In genomic region chr6:25006565-25007001, GRCh38 we compare ENCODE assay signal across 8 cellular contexts.
A peak's percentile ranks its signal among the peaks of the same experiment; 100 is the strongest.
DNase-seq lines count a peak whose midpoint lies in the region; ATAC-seq and TF ChIP-seq lines count a peak whose summit lies in the region.

No MANE protein-coding gene starts in this region.

- DNase-seq in CD14-positive monocyte (ENCODE audit: low spot score) (peak; percentile 86), HCT116 (ENCODE audit: low read depth, low spot score) (peak; percentile 7), SK-N-MC (ENCODE audit: low read depth, low spot score) (no peak), dermis microvascular lymphatic vessel endothelial cell (ENCODE audit: low read depth in 2 of 2) (peak; percentile 55 to 65), SW480 (ENCODE audit: low spot score) (no peak), G401 (ENCODE audit: low spot score) (no peak)
- DNase-seq in effector CD8-positive, alpha-beta T cell (lab: John Stamatoyannopoulos, UW): no peak

- H3K27ac ChIP-seq in HCT116 (ENCODE audit: low read depth, low read length): no peak overlapping the region
- H3K27ac ChIP-seq in SK-N-MC: peak overlapping the region; percentile 75; the same call in 1 of the 2 replicates

- CTCF ChIA-PET in HCT116 (lab: Charles Lee): interaction anchor here (0.9 to 2.1 kb wide), 2 partner anchors 11 to 15 kb away, joined by 5 to 10 read pairs; no protein-coding TSS in a partner anchor

- H3K4me3 Mint-ChIP-seq in CD14-positive monocyte: peak overlapping the region; percentile 49 to 67

- H3K9me3 Mint-ChIP-seq in CD14-positive monocyte: peaks cover 0 to 2% (median 0%) of the 10 kb centered on the region in 7 donors

- H3K4me2 ChIP-seq in HCT116 (ENCODE audit: low read length): peak overlapping the region; percentile 45

- no peak for TF ChIP-seq POLR2A in HCT116 (IDR thresholded peaks at IDR 0.05; ENCODE audit: borderline replicate concordance, extremely low read depth, insufficient read depth, insufficient read length)

- no TSS peak for BruUV-seq in HCT116 (replicated peaks; lab: Mats Ljungman, UMichigan)

- no peaks in the 10 kb centered on the region for H3K27me3 Mint-ChIP-seq in CD14-positive monocyte (ENCODE audit: low read depth in 3 of 3)

- peak overlapping the region; percentile 95 to 100 (median 99) for H3K27ac Mint-ChIP-seq in CD14-positive monocyte

- H3K79me2 ChIP-seq in HCT116 (ENCODE audit: insufficient read depth, low read length): no peaks in the 10 kb centered on the region

- H2AFZ ChIP-seq in HCT116 (ENCODE audit: low read depth, low read length, poor library complexity, severe bottlenecking): peak overlapping the region; percentile 66

- RAD21 ChIA-PET in HCT116 (lab: Charles Lee; ENCODE audit: low non-redundant PET in 1 of 2, low total read pairs in 2 of 2, uncharacterized antibody in 2 of 2, unreplicated experiment in 2 of 2): no interaction called here

- H3K4me3 ChIP-seq in HCT116 (replicated peaks in 1 of 2; ENCODE audit: low read depth in 1 of 2, low read length in 2 of 2): no peak overlapping the region
- no peak overlapping the region for H3K4me3 ChIP-seq in SK-N-MC
- no peak overlapping the region for H3K4me3 ChIP-seq in mucosa of stomach (ENCODE audit: low read length)

- in situ Hi-C loops in G401 (cut with HindIII; ENCODE audit: low sequenced_read_pairs): no loop called here

- H3K27me3 ChIP-seq in HCT116 (ENCODE audit: insufficient read depth, low read length) (no peaks in the 10 kb centered on the region), mucosa of stomach (ENCODE audit: control insufficient read depth, insufficient read depth, low read length) (no peaks in the 10 kb centered on the region)

- peak; percentile 86 for ATAC-seq in HCT116

- no peaks in the 10 kb centered on the region for H3K9me2 ChIP-seq in HCT116 (ENCODE audit: insufficient read depth)

- TF ChIP-seq CTCF in CD14-positive monocyte (IDR thresholded peaks at IDR 0.05): no peak
- TF ChIP-seq CTCF in HCT116 (IDR thresholded peaks at IDR 0.05 in 2 of 3, conservative IDR thresholded peaks at IDR 0.05 in 1 of 3; ENCODE audit: borderline replicate concordance in 1 of 3, insufficient read depth in 1 of 3, low read depth in 2 of 3, low read length in 2 of 3): no peak

- intact Hi-C loops in CD14-positive monocyte (cut with micrococcal nuclease): loop anchor here in 1 of 2 donors (10.0 kb wide), 1 partner anchor 282 kb away; no protein-coding TSS in a partner anchor
- intact Hi-C loops in HCT116 (cut with micrococcal nuclease): no loop called here

- H3K4me1 ChIP-seq in HCT116 (ENCODE audit: control insufficient read depth in 1 of 2, insufficient read depth in 2 of 2, low read length in 2 of 2) (peaks cover 7 to 12% of the 10 kb centered on the region in 2 experiments; a peak in 3 of 4 replicates), mucosa of stomach (ENCODE audit: control insufficient read depth, insufficient read depth, low read length) (peaks cover 17% of the 10 kb centered on the region)

- no peak for TF ChIP-seq RAD21 in HCT116 (IDR thresholded peaks at IDR 0.05; ENCODE audit: low read depth)

- POLR2A ChIA-PET in HCT116 (lab: Charles Lee): no interaction called here

- H3K4me1 Mint-ChIP-seq in CD14-positive monocyte: peaks cover 71% of the 10 kb centered on the region

- H3K9ac ChIP-seq in HCT116 (ENCODE audit: low read length) (no peak overlapping the region), SK-N-MC (ENCODE audit: insufficient read length) (peak overlapping the region; percentile 36), mucosa of stomach (ENCODE audit: low read length) (peak overlapping the region; percentile 22)

- H3K36me3 ChIP-seq in HCT116 (ENCODE audit: control insufficient read depth in 1 of 2, insufficient read depth in 2 of 2, low read length in 2 of 2) (no peaks in the 10 kb centered on the region), SK-N-MC (ENCODE audit: insufficient read depth, low read length) (no peaks in the 10 kb centered on the region), mucosa of stomach (ENCODE audit: control insufficient read depth, insufficient read depth, low read length) (no peaks in the 10 kb centered on the region)

- H3K9me3 ChIP-seq in HCT116 (ENCODE audit: control insufficient read depth in 1 of 2, insufficient read depth in 1 of 2, low read depth in 1 of 2, low read length in 2 of 2) (no peaks in the 10 kb centered on the region), SK-N-MC (ENCODE audit: low read depth, low read length) (no peaks in the 10 kb centered on the region), mucosa of stomach (ENCODE audit: control insufficient read depth, low read length) (no peaks in the 10 kb centered on the region)

- H4K20me1 ChIP-seq in HCT116 (ENCODE audit: insufficient read depth): no peaks in the 10 kb centered on the region

- peaks cover 2 to 3% of the 10 kb centered on the region in 2 donors for H3K36me3 Mint-ChIP-seq in CD14-positive monocyte

TF ChIP-seq in HCT116, 20 proteins besides CTCF, POLR2A, EP300 and RAD21 (continues in another document):
- TF ChIP-seq ELF1 (IDR thresholded peaks at IDR 0.05; ENCODE audit: borderline replicate concordance, low read depth): no peak
- no peak for TF ChIP-seq EZH2 (IDR thresholded peaks at IDR 0.05)
- TF ChIP-seq EZH2phosphoT487 (IDR thresholded peaks at IDR 0.05; ENCODE audit: borderline replicate concordance): no peak
- TF ChIP-seq TCF7L2 (IDR thresholded peaks at IDR 0.05; ENCODE audit: borderline replicate concordance, extremely low read depth, insufficient read depth, insufficient read length): no peak
- TF ChIP-seq ATF3 (IDR thresholded peaks at IDR 0.05): no peak
- no peak for TF ChIP-seq REST (IDR thresholded peaks at IDR 0.05; ENCODE audit: low read depth)
- no peak for TF ChIP-seq YY1 (IDR thresholded peaks at IDR 0.05; ENCODE audit: extremely low read depth, insufficient replicate concordance, low read depth, low read length)
- no peak for TF ChIP-seq EGR1 (IDR thresholded peaks at IDR 0.05; ENCODE audit: low read depth)
- 0 out of 2 replicates have a peak, but pooled peaks have one; percentile 11 for TF ChIP-seq CEBPB (IDR thresholded peaks at IDR 0.05; ENCODE audit: low read depth)
- TF ChIP-seq ZNF274 (IDR thresholded peaks at IDR 0.05; ENCODE audit: low read depth, low read length): no peak
- TF ChIP-seq ZFX (IDR thresholded peaks at IDR 0.05): no peak
- TF ChIP-seq SIN3A (IDR thresholded peaks at IDR 0.05; ENCODE audit: low read depth): no peak
- no peak for TF ChIP-seq CBX3 (IDR thresholded peaks at IDR 0.05; ENCODE audit: low read depth)
- TF ChIP-seq MAX (IDR thresholded peaks at IDR 0.05): no peak
- TF ChIP-seq POLR2AphosphoS5 (IDR thresholded peaks at IDR 0.05; ENCODE audit: low read depth, low read length): no peak
- TF ChIP-seq SP1 (IDR thresholded peaks at IDR 0.05; ENCODE audit: low read depth): peak; percentile 36; the same call in 1 of the 2 replicates
- peak; percentile 39; the same call in 1 of the 2 replicates for TF ChIP-seq SRF (IDR thresholded peaks at IDR 0.05; ENCODE audit: low read depth)
- TF ChIP-seq JUND (IDR thresholded peaks at IDR 0.05): peak; percentile 43; the same call in 1 of the 2 replicates
- peak; percentile 8; the same call in 1 of the 2 replicates for TF ChIP-seq FOSL1 (IDR thresholded peaks at IDR 0.05; ENCODE audit: low read depth)

Comparison
In these comparisons a context has a peak if more than half of its experiments do, and no peak if none do; other contexts are left out.
1. DNase-seq: peak in CD14-positive monocyte (single experiment), HCT116 (single experiment) and dermis microvascular lymphatic vessel endothelial cell (2 of 2); none in SK-N-MC (single experiment), SW480 (single experiment), G401 (single experiment) and effector CD8-positive, alpha-beta T cell (single experiment).